1 cellular context compared by ENCODE assay signal in genomic region chr17:2435852-2436251, GRCh38.
TF ChIP-seq lines count a peak whose summit lies in the region.

No MANE protein-coding gene starts in this region.

TF ChIP-seq in H1, 55 proteins besides CTCF, POLR2A, EP300 and RAD21 (continued from another document):
- TF ChIP-seq TAF7 (optimal IDR thresholded peaks at IDR 0.05; ENCODE audit: borderline replicate concordance, low read depth, low read length) (no peak), SAP30 (IDR thresholded peaks at IDR 0.05; ENCODE audit: insufficient read depth, insufficient replicate concordance, low read length) (no peak), PHF8 (conservative IDR thresholded peaks at IDR 0.05; ENCODE audit: low read depth, low read length) (no peak), GABPA (IDR thresholded peaks at IDR 0.05; ENCODE audit: borderline replicate concordance, insufficient read depth, low read length) (no peak), SIX5 (IDR thresholded peaks at IDR 0.05; ENCODE audit: low read depth, low read length) (no peak), ATF2 (IDR thresholded peaks at IDR 0.05; ENCODE audit: low read length) (no peak), KDM1A (IDR thresholded peaks at IDR 0.05; ENCODE audit: borderline replicate concordance, low read length) (no peak), FOSL1 (IDR thresholded peaks at IDR 0.05; ENCODE audit: insufficient read depth, low read depth, low read length) (no peak), TEAD4 (IDR thresholded peaks at IDR 0.05; ENCODE audit: low read depth, low read length) (no peak), ASH2L (IDR thresholded peaks at IDR 0.05; ENCODE audit: low read length) (no peak)
- TF ChIP-seq, protein P1, sequence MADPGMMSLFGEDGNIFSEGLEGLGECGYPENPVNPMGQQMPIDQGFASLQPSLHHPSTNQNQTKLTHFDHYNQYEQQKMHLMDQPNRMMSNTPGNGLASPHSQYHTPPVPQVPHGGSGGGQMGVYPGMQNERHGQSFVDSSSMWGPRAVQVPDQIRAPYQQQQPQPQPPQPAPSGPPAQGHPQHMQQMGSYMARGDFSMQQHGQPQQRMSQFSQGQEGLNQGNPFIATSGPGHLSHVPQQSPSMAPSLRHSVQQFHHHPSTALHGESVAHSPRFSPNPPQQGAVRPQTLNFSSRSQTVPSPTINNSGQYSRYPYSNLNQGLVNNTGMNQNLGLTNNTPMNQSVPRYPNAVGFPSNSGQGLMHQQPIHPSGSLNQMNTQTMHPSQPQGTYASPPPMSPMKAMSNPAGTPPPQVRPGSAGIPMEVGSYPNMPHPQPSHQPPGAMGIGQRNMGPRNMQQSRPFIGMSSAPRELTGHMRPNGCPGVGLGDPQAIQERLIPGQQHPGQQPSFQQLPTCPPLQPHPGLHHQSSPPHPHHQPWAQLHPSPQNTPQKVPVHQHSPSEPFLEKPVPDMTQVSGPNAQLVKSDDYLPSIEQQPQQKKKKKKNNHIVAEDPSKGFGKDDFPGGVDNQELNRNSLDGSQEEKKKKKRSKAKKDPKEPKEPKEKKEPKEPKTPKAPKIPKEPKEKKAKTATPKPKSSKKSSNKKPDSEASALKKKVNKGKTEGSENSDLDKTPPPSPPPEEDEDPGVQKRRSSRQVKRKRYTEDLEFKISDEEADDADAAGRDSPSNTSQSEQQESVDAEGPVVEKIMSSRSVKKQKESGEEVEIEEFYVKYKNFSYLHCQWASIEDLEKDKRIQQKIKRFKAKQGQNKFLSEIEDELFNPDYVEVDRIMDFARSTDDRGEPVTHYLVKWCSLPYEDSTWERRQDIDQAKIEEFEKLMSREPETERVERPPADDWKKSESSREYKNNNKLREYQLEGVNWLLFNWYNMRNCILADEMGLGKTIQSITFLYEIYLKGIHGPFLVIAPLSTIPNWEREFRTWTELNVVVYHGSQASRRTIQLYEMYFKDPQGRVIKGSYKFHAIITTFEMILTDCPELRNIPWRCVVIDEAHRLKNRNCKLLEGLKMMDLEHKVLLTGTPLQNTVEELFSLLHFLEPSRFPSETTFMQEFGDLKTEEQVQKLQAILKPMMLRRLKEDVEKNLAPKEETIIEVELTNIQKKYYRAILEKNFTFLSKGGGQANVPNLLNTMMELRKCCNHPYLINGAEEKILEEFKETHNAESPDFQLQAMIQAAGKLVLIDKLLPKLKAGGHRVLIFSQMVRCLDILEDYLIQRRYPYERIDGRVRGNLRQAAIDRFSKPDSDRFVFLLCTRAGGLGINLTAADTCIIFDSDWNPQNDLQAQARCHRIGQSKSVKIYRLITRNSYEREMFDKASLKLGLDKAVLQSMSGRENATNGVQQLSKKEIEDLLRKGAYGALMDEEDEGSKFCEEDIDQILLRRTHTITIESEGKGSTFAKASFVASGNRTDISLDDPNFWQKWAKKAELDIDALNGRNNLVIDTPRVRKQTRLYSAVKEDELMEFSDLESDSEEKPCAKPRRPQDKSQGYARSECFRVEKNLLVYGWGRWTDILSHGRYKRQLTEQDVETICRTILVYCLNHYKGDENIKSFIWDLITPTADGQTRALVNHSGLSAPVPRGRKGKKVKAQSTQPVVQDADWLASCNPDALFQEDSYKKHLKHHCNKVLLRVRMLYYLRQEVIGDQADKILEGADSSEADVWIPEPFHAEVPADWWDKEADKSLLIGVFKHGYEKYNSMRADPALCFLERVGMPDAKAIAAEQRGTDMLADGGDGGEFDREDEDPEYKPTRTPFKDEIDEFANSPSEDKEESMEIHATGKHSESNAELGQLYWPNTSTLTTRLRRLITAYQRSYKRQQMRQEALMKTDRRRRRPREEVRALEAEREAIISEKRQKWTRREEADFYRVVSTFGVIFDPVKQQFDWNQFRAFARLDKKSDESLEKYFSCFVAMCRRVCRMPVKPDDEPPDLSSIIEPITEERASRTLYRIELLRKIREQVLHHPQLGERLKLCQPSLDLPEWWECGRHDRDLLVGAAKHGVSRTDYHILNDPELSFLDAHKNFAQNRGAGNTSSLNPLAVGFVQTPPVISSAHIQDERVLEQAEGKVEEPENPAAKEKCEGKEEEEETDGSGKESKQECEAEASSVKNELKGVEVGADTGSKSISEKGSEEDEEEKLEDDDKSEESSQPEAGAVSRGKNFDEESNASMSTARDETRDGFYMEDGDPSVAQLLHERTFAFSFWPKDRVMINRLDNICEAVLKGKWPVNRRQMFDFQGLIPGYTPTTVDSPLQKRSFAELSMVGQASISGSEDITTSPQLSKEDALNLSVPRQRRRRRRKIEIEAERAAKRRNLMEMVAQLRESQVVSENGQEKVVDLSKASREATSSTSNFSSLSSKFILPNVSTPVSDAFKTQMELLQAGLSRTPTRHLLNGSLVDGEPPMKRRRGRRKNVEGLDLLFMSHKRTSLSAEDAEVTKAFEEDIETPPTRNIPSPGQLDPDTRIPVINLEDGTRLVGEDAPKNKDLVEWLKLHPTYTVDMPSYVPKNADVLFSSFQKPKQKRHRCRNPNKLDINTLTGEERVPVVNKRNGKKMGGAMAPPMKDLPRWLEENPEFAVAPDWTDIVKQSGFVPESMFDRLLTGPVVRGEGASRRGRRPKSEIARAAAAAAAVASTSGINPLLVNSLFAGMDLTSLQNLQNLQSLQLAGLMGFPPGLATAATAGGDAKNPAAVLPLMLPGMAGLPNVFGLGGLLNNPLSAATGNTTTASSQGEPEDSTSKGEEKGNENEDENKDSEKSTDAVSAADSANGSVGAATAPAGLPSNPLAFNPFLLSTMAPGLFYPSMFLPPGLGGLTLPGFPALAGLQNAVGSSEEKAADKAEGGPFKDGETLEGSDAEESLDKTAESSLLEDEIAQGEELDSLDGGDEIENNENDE (IDR thresholded peaks at IDR 0.05; ENCODE audit: insufficient replicate concordance, low read length), result no peak
